ENCODE assay signal across 8 cellular contexts in the genomic region with DNA sequence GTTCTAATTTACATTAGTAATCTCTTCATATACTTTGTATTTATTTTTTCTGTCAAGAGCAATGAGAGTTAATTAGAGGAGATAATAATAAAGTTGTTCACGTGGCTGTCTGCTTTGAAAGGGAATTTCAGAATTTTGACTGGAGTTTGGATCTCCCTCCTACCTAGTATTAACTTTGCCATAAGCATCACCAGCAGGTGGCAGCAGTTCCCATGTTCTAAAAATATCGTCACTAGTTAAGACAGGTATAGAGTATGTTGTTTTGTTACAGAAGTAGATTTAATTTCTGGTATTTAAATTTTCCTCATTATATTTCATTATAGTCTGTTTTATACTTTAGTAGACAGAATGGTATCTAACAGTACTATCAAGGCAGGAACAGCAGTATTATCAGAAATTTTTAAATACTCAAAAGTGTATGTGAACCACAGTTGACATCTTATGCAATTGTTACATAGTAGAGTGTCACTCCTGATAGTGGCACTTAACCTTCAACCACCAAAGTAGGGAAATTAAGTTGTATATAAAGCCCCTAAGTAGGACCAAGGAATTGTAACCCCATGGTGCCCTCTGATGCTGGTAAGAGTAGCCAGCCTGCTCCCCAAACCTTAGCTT. TPM values are rescaled to one million over a fixed set of nuclear protein-coding genes. Genes with fewer than 3 reads are reported as not detected.
DNase-seq lines count a peak whose midpoint lies in the region; ATAC-seq and TF ChIP-seq lines count a peak whose summit lies in the region.

No MANE protein-coding gene starts in this region.

- intact Hi-C loops in lower leg skin (cut with DNase I; ENCODE audit: low total_unique reads): loop anchor here (5.0 kb wide), 1 partner anchor 155 kb away; no protein-coding TSS in a partner anchor

- in situ Hi-C loops in Caki2 (cut with HindIII; ENCODE audit: low pct_unique_long_range_greater_than_20kb, low sequenced_read_pairs): loop anchor here (25.0 kb wide), 1 partner anchor 145 kb away; no protein-coding TSS in a partner anchor
- in situ Hi-C loops in HAP-1 (cut with MboI; ENCODE audit: low sequenced_read_pairs): loop anchor here (25.0 kb wide), 2 partner anchors 545 to 695 kb away; a partner anchor contains a TSS

- ATAC-seq in HG03135 (IDR thresholded peaks at IDR 0.05; ENCODE audit: unreplicated experiment): no peak

- H3K27me3 ChIP-seq in HAP-1 (ENCODE audit: low read depth): no peaks in the 10 kb centered on the region

- no peaks in the 10 kb centered on the region for H3K4me1 ChIP-seq in HAP-1

- whole genome bisulfite sequencing in lower leg skin, 2 donors: 7 to 9% methylated on average over 2 of the region's 2 CpGs

- DNase-seq in Caki2 (ENCODE audit: low read depth): peak; percentile 51
- peak; percentile 36 to 83 for DNase-seq in HAP-1 (ENCODE audit: low spot score in 2 of 2)
- DNase-seq in NCI-H345 treated with DMSO at 0.1 percent for 48 hours (lab: John Stamatoyannopoulos, UW; ENCODE audit: unreplicated experiment): peak; percentile 38
- peak; percentile 72 to 73 for DNase-seq in activated CD4-positive, alpha-beta T cell treated with anti-CD3 and anti-CD28 coated beads for 24 hours (ENCODE audit: low read depth in 2 of 2)
- DNase-seq in choroid plexus epithelial cell (ENCODE audit: low read depth): peak; percentile 78
- peak; percentile 69 to 90 for DNase-seq in lower leg skin (ENCODE audit: low spot score in 2 of 2)
- DNase-seq in stimulated activated CD8-positive, alpha-beta memory T cell treated with anti-CD3 and anti-CD28 coated beads, Interleukin-15, amount 100 ng/mL, for 24 hours (ENCODE audit: low read depth): peak; percentile 50

- H3K36me3 ChIP-seq in HAP-1 (replicated peaks): peaks cover 50% of the 10 kb centered on the region

- H3K9me3 ChIP-seq in HAP-1: no peaks in the 10 kb centered on the region

- TF ChIP-seq CTCF in choroid plexus epithelial cell (conservative IDR thresholded peaks at IDR 0.05; ENCODE audit: low read depth, low read length) (peak; percentile 81), lower leg skin (IDR thresholded peaks at IDR 0.05) (peak in 1 of 3 donors; percentile 10)

- H3K4me3 ChIP-seq in HAP-1: no peak overlapping the region
- H3K4me3 ChIP-seq in choroid plexus epithelial cell (ENCODE audit: low read depth, low read length): no peak overlapping the region
- H3K4me3 ChIP-seq in lower leg skin (ENCODE audit: low read depth, poor library complexity, severe bottlenecking): no peak overlapping the region

- no peak for TF ChIP-seq POLR2A in lower leg skin (IDR thresholded peaks at IDR 0.05)

RNA-seq across cellular contexts. Expression of a gene that starts 20.4 kb away (rescaled TPM):
- 112 and 123 TPM in 2 replicates for total RNA-seq in Caki2 (2014; rRNA removed; shearing (Covaris generic); ENCODE audit: low replicate concordance)
- 10 to 100 TPM; 16.9 to 40.7 (median 30.6) TPM for total RNA-seq in lower leg skin

RNA-seq across cellular contexts. Expression of a gene that starts 23.6 kb away (rescaled TPM):
- 103 and 126 TPM in 2 replicates for total RNA-seq in Caki2 (2014; rRNA removed; shearing (Covaris generic); ENCODE audit: low replicate concordance)
- 10 to 100 TPM; 32.2 to 57.3 (median 48.8) TPM for total RNA-seq in lower leg skin

RNA-seq across cellular contexts. Expression of a gene that starts 34.5 kb away (rescaled TPM):
- total RNA-seq in Caki2 (2014; rRNA removed; shearing (Covaris generic); ENCODE audit: low replicate concordance): not detected in 2 replicates
- 1 to 10 TPM in 1 of 4 donors, under 1 TPM in 3; 0.34 to 1.5 (median 0.54) TPM for total RNA-seq in lower leg skin
